In genomic region chr9:7212101-7212500, GRCh38 we compare ENCODE assay signal across 1 cellular context.
TF ChIP-seq lines count a peak whose summit lies in the region.

No MANE protein-coding gene starts in this region.

TF ChIP-seq in GM23338, 12 proteins besides CTCF, POLR2A, EP300 and RAD21 (continued from another document):
- TF ChIP-seq, protein P1, sequence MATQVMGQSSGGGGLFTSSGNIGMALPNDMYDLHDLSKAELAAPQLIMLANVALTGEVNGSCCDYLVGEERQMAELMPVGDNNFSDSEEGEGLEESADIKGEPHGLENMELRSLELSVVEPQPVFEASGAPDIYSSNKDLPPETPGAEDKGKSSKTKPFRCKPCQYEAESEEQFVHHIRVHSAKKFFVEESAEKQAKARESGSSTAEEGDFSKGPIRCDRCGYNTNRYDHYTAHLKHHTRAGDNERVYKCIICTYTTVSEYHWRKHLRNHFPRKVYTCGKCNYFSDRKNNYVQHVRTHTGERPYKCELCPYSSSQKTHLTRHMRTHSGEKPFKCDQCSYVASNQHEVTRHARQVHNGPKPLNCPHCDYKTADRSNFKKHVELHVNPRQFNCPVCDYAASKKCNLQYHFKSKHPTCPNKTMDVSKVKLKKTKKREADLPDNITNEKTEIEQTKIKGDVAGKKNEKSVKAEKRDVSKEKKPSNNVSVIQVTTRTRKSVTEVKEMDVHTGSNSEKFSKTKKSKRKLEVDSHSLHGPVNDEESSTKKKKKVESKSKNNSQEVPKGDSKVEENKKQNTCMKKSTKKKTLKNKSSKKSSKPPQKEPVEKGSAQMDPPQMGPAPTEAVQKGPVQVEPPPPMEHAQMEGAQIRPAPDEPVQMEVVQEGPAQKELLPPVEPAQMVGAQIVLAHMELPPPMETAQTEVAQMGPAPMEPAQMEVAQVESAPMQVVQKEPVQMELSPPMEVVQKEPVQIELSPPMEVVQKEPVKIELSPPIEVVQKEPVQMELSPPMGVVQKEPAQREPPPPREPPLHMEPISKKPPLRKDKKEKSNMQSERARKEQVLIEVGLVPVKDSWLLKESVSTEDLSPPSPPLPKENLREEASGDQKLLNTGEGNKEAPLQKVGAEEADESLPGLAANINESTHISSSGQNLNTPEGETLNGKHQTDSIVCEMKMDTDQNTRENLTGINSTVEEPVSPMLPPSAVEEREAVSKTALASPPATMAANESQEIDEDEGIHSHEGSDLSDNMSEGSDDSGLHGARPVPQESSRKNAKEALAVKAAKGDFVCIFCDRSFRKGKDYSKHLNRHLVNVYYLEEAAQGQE (IDR thresholded peaks at IDR 0.05; ENCODE audit: unreplicated experiment), result no peak
- TF ChIP-seq POLR2AphosphoS5 (IDR thresholded peaks at IDR 0.05; ENCODE audit: low read depth) (no peak), STAT1 (IDR thresholded peaks at IDR 0.05; ENCODE audit: unreplicated experiment) (no peak), ZNF114 (CRISPR knock-in tag; IDR thresholded peaks at IDR 0.05) (no peak), EZH2 (IDR thresholded peaks at IDR 0.05; ENCODE audit: low read depth, unreplicated experiment) (no peak), JUNB (IDR thresholded peaks at IDR 0.05; ENCODE audit: unreplicated experiment) (no peak), CREB1 (CRISPR knock-in tag; IDR thresholded peaks at IDR 0.05; ENCODE audit: low read depth) (no peak)
- TF ChIP-seq, protein P2, sequence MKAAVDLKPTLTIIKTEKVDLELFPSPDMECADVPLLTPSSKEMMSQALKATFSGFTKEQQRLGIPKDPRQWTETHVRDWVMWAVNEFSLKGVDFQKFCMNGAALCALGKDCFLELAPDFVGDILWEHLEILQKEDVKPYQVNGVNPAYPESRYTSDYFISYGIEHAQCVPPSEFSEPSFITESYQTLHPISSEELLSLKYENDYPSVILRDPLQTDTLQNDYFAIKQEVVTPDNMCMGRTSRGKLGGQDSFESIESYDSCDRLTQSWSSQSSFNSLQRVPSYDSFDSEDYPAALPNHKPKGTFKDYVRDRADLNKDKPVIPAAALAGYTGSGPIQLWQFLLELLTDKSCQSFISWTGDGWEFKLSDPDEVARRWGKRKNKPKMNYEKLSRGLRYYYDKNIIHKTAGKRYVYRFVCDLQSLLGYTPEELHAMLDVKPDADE (IDR thresholded peaks at IDR 0.05), result no peak
